Comparison of ENCODE assay signal across 11 cellular contexts in the genomic region with DNA sequence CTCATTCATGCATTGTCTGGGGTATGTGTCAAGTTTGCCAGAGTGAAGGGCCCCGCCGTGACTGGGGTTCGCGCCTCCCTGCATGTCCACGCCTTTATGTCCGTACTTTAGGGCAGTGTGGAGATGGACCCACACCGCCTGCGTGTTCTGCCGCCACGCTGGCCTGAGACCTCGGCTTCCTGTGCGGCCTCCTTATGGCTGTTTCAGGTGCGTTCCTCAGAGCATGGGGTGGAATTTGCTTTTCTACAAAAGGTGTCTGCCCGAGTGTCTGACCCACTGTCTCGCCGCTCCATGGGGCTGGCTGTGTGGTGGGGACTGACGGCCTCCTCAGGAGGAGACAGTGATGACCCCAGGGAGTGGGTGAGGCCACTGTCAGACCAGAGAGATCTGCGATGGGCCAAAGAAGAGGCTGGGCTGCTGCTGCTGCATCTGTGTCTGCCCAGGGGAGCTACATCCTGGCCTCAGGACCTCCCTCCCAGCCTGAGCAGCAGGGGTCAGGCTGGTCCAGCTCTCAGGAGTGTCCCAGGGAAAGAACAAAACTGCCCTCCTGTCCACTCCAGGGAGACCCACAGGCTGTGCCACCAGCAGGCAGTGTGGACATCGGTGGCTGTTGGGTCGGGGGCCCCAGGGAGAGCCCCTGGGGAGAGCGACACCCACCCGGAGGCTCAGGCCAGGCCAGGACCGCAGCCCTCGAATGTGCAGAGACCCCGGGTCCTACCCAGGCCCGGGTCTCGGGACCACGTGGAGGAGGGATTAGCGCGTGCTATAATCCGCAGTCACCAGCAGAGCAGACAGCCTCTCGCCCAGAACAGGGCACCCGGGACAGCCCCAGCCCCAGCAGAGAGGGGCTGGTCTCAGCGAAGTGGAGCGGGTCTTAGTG. TPM values are rescaled to one million over a fixed set of nuclear protein-coding genes. Genes with fewer than 3 reads are reported as not detected.
DNase-seq lines count a peak whose midpoint lies in the region; ATAC-seq and TF ChIP-seq lines count a peak whose summit lies in the region.
"Had no signal": no experiment of that assay in that cellular context is flagged by ENCODE, and none has a peak within 500 bp of the region (broad histone marks: within the 10 kb centered on the region; RNA-seq: fewer than 3 reads in every experiment).

No MANE protein-coding gene starts in this region.

- H3K4me3 Mint-ChIP-seq in CD4-positive, alpha-beta memory T cell: peak overlapping the region; percentile 61 to 89 (median 81)
- peak overlapping the region; percentile 70 to 81 for H3K4me3 Mint-ChIP-seq in effector memory CD8-positive, alpha-beta T cell

- H3K9me3 Mint-ChIP-seq in CD4-positive, alpha-beta memory T cell: no peaks in the 10 kb centered on the region
- H3K9me3 Mint-ChIP-seq in effector memory CD8-positive, alpha-beta T cell: no peaks in the 10 kb centered on the region

- peaks cover 4% of the 10 kb centered on the region for H3F3A ChIP-seq in PC-3 (ENCODE audit: low read length, unreplicated experiment)

- H2BK5ac ChIP-seq in trophoblast cell (ENCODE audit: low read depth, low read length, poor library complexity): no peak overlapping the region

- no peaks in the 10 kb centered on the region for H4K20me1 ChIP-seq in PC-3 (ENCODE audit: low read length)

- ATAC-seq in PC-3: no peak
- ATAC-seq in effector memory CD8-positive, alpha-beta T cell (replicated peaks): no peak
- no peak for ATAC-seq in HG03196 (IDR thresholded peaks at IDR 0.05; ENCODE audit: unreplicated experiment)
- ATAC-seq: body of pancreas had no signal

- H3K9ac ChIP-seq in PC-3 (ENCODE audit: low read length): no peak overlapping the region
- no peak overlapping the region for H3K9ac ChIP-seq in trophoblast cell (ENCODE audit: low read length)
- H3K9ac ChIP-seq: GM23248 had no signal

- TF ChIP-seq CTCF in PC-3 (conservative IDR thresholded peaks at IDR 0.05; ENCODE audit: low read depth, low read length): no peak

- H3K27ac Mint-ChIP-seq in CD4-positive, alpha-beta memory T cell: peak overlapping the region; percentile 78 to 97 (median 93)
- peak overlapping the region; percentile 85 to 93 for H3K27ac Mint-ChIP-seq in effector memory CD8-positive, alpha-beta T cell

- no peak overlapping the region for H2AFZ ChIP-seq in PC-3 (ENCODE audit: low read length)
- no peak overlapping the region for H2AFZ ChIP-seq in trophoblast cell (ENCODE audit: insufficient read depth, low read length, poor library complexity)
- H2AFZ ChIP-seq: GM23248 had no signal

- no CpG with 5 or more reads among the region's 35 CpGs for WGBS in trophoblast cell (ENCODE audit: extremely low coverage, insufficient coverage, insufficient read length)

- H3K4me3 ChIP-seq in CD4-positive, alpha-beta memory T cell (ENCODE audit: low read length in 2 of 2): no peak overlapping the region
- H3K4me3 ChIP-seq in PC-3 (ENCODE audit: low read length) (no peak overlapping the region), trophoblast cell (ENCODE audit: low read depth, low read length) (no peak overlapping the region)
- H3K4me3 ChIP-seq: body of pancreas, GM23248 had no signal

- H3K9me3 ChIP-seq in CD4-positive, alpha-beta memory T cell (ENCODE audit: control insufficient read depth in 1 of 2, low read length in 2 of 2): no peaks in the 10 kb centered on the region
- H3K9me3 ChIP-seq in PC-3 (ENCODE audit: low read length) (no peaks in the 10 kb centered on the region), trophoblast cell (ENCODE audit: insufficient read depth, low read depth, low read length) (no peaks in the 10 kb centered on the region)
- H3K9me3 ChIP-seq: body of pancreas had no signal

- H3K4me2 ChIP-seq in PC-3 (ENCODE audit: low read length): peak overlapping the region; percentile 35
- H3K4me2 ChIP-seq in trophoblast cell (ENCODE audit: low read length): no peak overlapping the region

- H2BK12ac ChIP-seq in trophoblast cell (ENCODE audit: low read length): no peak overlapping the region

- no peaks in the 10 kb centered on the region for H3K9me2 ChIP-seq in PC-3 (replicated peaks; ENCODE audit: low read length)

- H3K36me3 ChIP-seq in CD4-positive, alpha-beta memory T cell (ENCODE audit: insufficient read depth, low read length): no peaks in the 10 kb centered on the region
- H3K36me3 ChIP-seq in PC-3 (ENCODE audit: low read depth, low read length): no peaks in the 10 kb centered on the region
- no peaks in the 10 kb centered on the region for H3K36me3 ChIP-seq in trophoblast cell (ENCODE audit: control insufficient read depth in 1 of 2, insufficient read depth in 2 of 2, low read length in 2 of 2)

- H3K18ac ChIP-seq in trophoblast cell (ENCODE audit: low read length): no peak overlapping the region

- no peaks in the 10 kb centered on the region for H3K27me3 Mint-ChIP-seq in CD4-positive, alpha-beta memory T cell
- H3K27me3 Mint-ChIP-seq in effector memory CD8-positive, alpha-beta T cell: no peaks in the 10 kb centered on the region

- H3K23ac ChIP-seq in trophoblast cell (ENCODE audit: low read length): no peak overlapping the region

- H3K4me1 ChIP-seq in CD4-positive, alpha-beta memory T cell (ENCODE audit: insufficient read depth, low read length): peaks cover 34% of the 10 kb centered on the region
- H3K4me1 ChIP-seq in PC-3 (ENCODE audit: insufficient read depth, low read length) (peaks cover 14% of the 10 kb centered on the region), trophoblast cell (ENCODE audit: control insufficient read depth in 1 of 2, insufficient read depth in 2 of 2, low read length in 2 of 2) (peaks cover 7 to 14% of the 10 kb centered on the region in 2 experiments)

- H2AK5ac ChIP-seq in trophoblast cell (ENCODE audit: low read length): no peak overlapping the region

- H4K12ac ChIP-seq in trophoblast cell (ENCODE audit: low read depth, low read length): no peak overlapping the region

- H3K27me3 ChIP-seq in CD4-positive, alpha-beta memory T cell (ENCODE audit: insufficient read depth, low read length): no peaks in the 10 kb centered on the region
- no peaks in the 10 kb centered on the region for H3K27me3 ChIP-seq in PC-3 (ENCODE audit: low read length)
- H3K27me3 ChIP-seq in trophoblast cell (ENCODE audit: insufficient read depth, low read length): no peaks in the 10 kb centered on the region
- H3K27me3 ChIP-seq: body of pancreas had no signal

- H3K79me2 ChIP-seq in PC-3 (ENCODE audit: low read length): no peaks in the 10 kb centered on the region
- no peaks in the 10 kb centered on the region for H3K79me2 ChIP-seq in trophoblast cell (ENCODE audit: control insufficient read depth, insufficient read depth, low read length, poor library complexity)

- CTCF ChIA-PET in CD4-positive, alpha-beta memory T cell (lab: Charles Lee; ENCODE audit: partially characterized antibody): interaction anchor here (2.2 kb wide), 1 partner anchor 45 kb away, joined by 10 read pairs; no protein-coding TSS in a partner anchor
- CTCF ChIA-PET in PC-3 (lab: Charles Lee): no interaction called here

- H3K4me1 Mint-ChIP-seq in CD4-positive, alpha-beta memory T cell: peaks cover 20 to 42% (median 28%) of the 10 kb centered on the region in 4 donors
- H3K4me1 Mint-ChIP-seq in effector memory CD8-positive, alpha-beta T cell (ENCODE audit: low read depth in 2 of 2): peaks cover 27 to 31% of the 10 kb centered on the region in 2 donors

- H3K79me1 ChIP-seq in trophoblast cell (ENCODE audit: low read length): peaks cover 12% of the 10 kb centered on the region

- DNase-seq in CD4-positive, alpha-beta memory T cell: no peak
- DNase-seq in PC-3: no peak
- DNase-seq in effector memory CD8-positive, alpha-beta T cell: no peak
- no peak for DNase-seq in trophoblast cell
- DNase-seq in amygdala (lab: John Stamatoyannopoulos, UW): no peak
- no peak for DNase-seq in NCI-H187 (lab: John Stamatoyannopoulos, UW)
- no peak for DNase-seq in NCI-H748 (lab: John Stamatoyannopoulos, UW; ENCODE audit: unreplicated experiment)
- DNase-seq: NCI-H1092 treated with DMSO at 0.1 percent for 48 hours had no signal

- H2BK120ac ChIP-seq in trophoblast cell (ENCODE audit: insufficient read depth, low read length, poor library complexity): peak overlapping the region; percentile 27

- intact Hi-C loops in CD4-positive, alpha-beta memory T cell (cut with micrococcal nuclease): loop anchor here (1.0 to 10.0 kb wide), 4 partner anchors 39 to 265 kb away; a partner anchor contains a TSS
- intact Hi-C loops in PC-3 (cut with micrococcal nuclease): no loop called here

- peak overlapping the region; percentile 40 for H4K91ac ChIP-seq in trophoblast cell (ENCODE audit: low read depth, low read length)

- H3K14ac ChIP-seq in trophoblast cell (ENCODE audit: low read length): no peak overlapping the region

- no peaks in the 10 kb centered on the region for H3K36me3 Mint-ChIP-seq in CD4-positive, alpha-beta memory T cell
- H3K36me3 Mint-ChIP-seq in effector memory CD8-positive, alpha-beta T cell (ENCODE audit: insufficient read depth): peaks cover 4% of the 10 kb centered on the region

- peak overlapping the region; percentile 39 for H3K27ac ChIP-seq in CD4-positive, alpha-beta memory T cell (ENCODE audit: low read depth, low read length)
- H3K27ac ChIP-seq in PC-3 (ENCODE audit: low read length): peak overlapping the region; percentile 46
- H3K27ac ChIP-seq in trophoblast cell (ENCODE audit: low read depth, low read length): peak overlapping the region; percentile 53
- H3K27ac ChIP-seq: GM23248 had no signal

- H4K8ac ChIP-seq in trophoblast cell (ENCODE audit: low read depth, low read length): no peak overlapping the region

- POLR2A ChIA-PET in CD4-positive, alpha-beta memory T cell (lab: Charles Lee; ENCODE audit: partially characterized antibody): interaction anchor here (0.9 to 1.5 kb wide), 3 partner anchors 9 to 74 kb away, joined by 3 to 5 read pairs (median 4); no protein-coding TSS in a partner anchor
- POLR2A ChIA-PET in PC-3 (lab: Charles Lee; ENCODE audit: unreplicated experiment): no interaction called here

- H3K4ac ChIP-seq in trophoblast cell (ENCODE audit: low read depth, low read length): no peak overlapping the region

- BruUV-seq in PC-3 (replicated peaks; lab: Mats Ljungman, UMichigan): no TSS peak

RNA-seq across cellular contexts. Expression of a gene that starts 9.8 kb away (rescaled TPM):
- total RNA-seq in CD4-positive, alpha-beta memory T cell: 1 to 10 TPM; 8.0 to 9.8 TPM
- 1 to 10 TPM; 7.4 to 8.5 TPM for polyA plus RNA-seq in CD4-positive, alpha-beta memory T cell
- 54.2 and 66.6 TPM in 2 replicates for total RNA-seq in PC-3 (2014; rRNA removed)
- 124 and 145 TPM in 2 replicates for polyA plus RNA-seq in trophoblast cell (2013)
